22 cellular contexts compared by ENCODE assay signal in genomic region chr6:20338160-20338559, GRCh38.
DNase-seq lines count a peak whose midpoint lies in the region; ATAC-seq and TF ChIP-seq lines count a peak whose summit lies in the region.
"Had no signal": no experiment of that assay in that cellular context is flagged by ENCODE, and none has a peak within 500 bp of the region (broad histone marks: within the 10 kb centered on the region; RNA-seq: fewer than 3 reads in every experiment).

No MANE protein-coding gene starts in this region.

- intact Hi-C loops in IMR-90 (cut with micrococcal nuclease), result no loop called here

- peak overlapping the region; percentile 36; the same call in 1 of the 2 replicates for H3K4me2 ChIP-seq in IMR-90 (ENCODE audit: low read depth, low read length)
- H3K4me2 ChIP-seq: PC-9 had no signal

- no peak for TF ChIP-seq RAD21 in IMR-90 (IDR thresholded peaks at IDR 0.05; ENCODE audit: low read length)

- peak; percentile 62 for ATAC-seq in IMR-90 (ENCODE audit: low read depth)
- ATAC-seq in GM18907 (IDR thresholded peaks at IDR 0.05; ENCODE audit: unreplicated experiment), result no peak
- ATAC-seq in GM18517 (IDR thresholded peaks at IDR 0.05; ENCODE audit: unreplicated experiment), result no peak
- no peak for ATAC-seq in HG03520 (IDR thresholded peaks at IDR 0.05; ENCODE audit: unreplicated experiment)
- ATAC-seq in upper lobe of left lung (ENCODE audit: low FRiP score in 2 of 2), result no peak

- H3K18ac ChIP-seq in IMR-90 (ENCODE audit: low read depth, low read length), result no peak overlapping the region

- no peak overlapping the region; the same call in 1 of the 2 replicates for H2AK5ac ChIP-seq in IMR-90 (ENCODE audit: low read depth, low read length)

- no peak overlapping the region for H2BK15ac ChIP-seq in IMR-90 (ENCODE audit: low read depth, low read length)

- no peaks in the 10 kb centered on the region; a peak in 1 of 4 replicates for H3K79me1 ChIP-seq in IMR-90 (ENCODE audit: low read depth in 1 of 2, low read length in 2 of 2)

- H3K4me3 ChIP-seq in IMR-90 (ENCODE audit: insufficient read depth, low read depth, low read length) (no peak overlapping the region), choroid plexus epithelial cell (ENCODE audit: low read depth, low read length) (no peak overlapping the region), kidney epithelial cell (ENCODE audit: low read depth, low read length) (no peak overlapping the region), upper lobe of left lung (no peak overlapping the region)
- H3K4me3 ChIP-seq: HAP-1, PC-9, SK-N-MC had no signal

- no peak overlapping the region for H2AFZ ChIP-seq in IMR-90 (replicated peaks; ENCODE audit: low read length, poor library complexity)
- H2AFZ ChIP-seq: PC-9 had no signal

- H4K91ac ChIP-seq in IMR-90 (ENCODE audit: insufficient read depth, low read depth, low read length), result no peak overlapping the region

- CTCF ChIA-PET in IMR-90 (lab: Yijun Ruan, JAX), result no interaction called here

- in situ Hi-C loops in IMR-90 (cut with MboI; ENCODE audit: low sequenced_read_pairs), result no loop called here

- POLR2A ChIA-PET in IMR-90 (lab: Charles Lee; ENCODE audit: unreplicated experiment), result no interaction called here

- H2AK9ac ChIP-seq in IMR-90 (replicated peaks; ENCODE audit: low read depth, low read length, poor library complexity), result no peak overlapping the region

- no peak for TF ChIP-seq EP300 in upper lobe of left lung (IDR thresholded peaks at IDR 0.05)

- no peaks in the 10 kb centered on the region for H3K36me3 ChIP-seq in IMR-90 (ENCODE audit: control insufficient read depth, insufficient read depth, low read length)
- no peaks in the 10 kb centered on the region for H3K36me3 ChIP-seq in kidney epithelial cell (ENCODE audit: control insufficient read depth, insufficient read depth, low read length)
- H3K36me3 ChIP-seq in upper lobe of left lung, result no peaks in the 10 kb centered on the region
- H3K36me3 ChIP-seq: HAP-1 had no signal

- H2BK120ac ChIP-seq in IMR-90 (ENCODE audit: low read depth, low read length), result no peak overlapping the region

- H4K8ac ChIP-seq in IMR-90 (ENCODE audit: low read depth in 2 of 2, low read length in 2 of 2), result no peak overlapping the region

- no peak overlapping the region for H3K14ac ChIP-seq in IMR-90 (replicated peaks; ENCODE audit: low read depth, low read length)

- H3K27me3 ChIP-seq in IMR-90 (ENCODE audit: control insufficient read depth, insufficient read depth, low read length) (peaks cover 22% of the 10 kb centered on the region), kidney epithelial cell (ENCODE audit: control insufficient read depth, insufficient read depth, low read length) (peaks cover 4% of the 10 kb centered on the region), upper lobe of left lung (no peaks in the 10 kb centered on the region)

- peaks cover 3% of the 10 kb centered on the region; the same call in 1 of the 2 replicates for H3K9me1 ChIP-seq in IMR-90 (ENCODE audit: insufficient read depth, low read length)

- BruUV-seq in IMR-90 (replicated peaks; lab: Mats Ljungman, UMichigan), result no TSS peak

- H3K9me3 ChIP-seq in IMR-90 (ENCODE audit: control insufficient read depth, insufficient read depth, low read length) (no peaks in the 10 kb centered on the region), upper lobe of left lung (no peaks in the 10 kb centered on the region)
- H3K9me3 ChIP-seq: HAP-1 had no signal

- H3K23ac ChIP-seq in IMR-90 (ENCODE audit: low read depth, low read length), result no peak overlapping the region

- TF ChIP-seq CTCF in IMR-90 (conservative IDR thresholded peaks at IDR 0.05; ENCODE audit: low read depth, low read length), result no peak
- TF ChIP-seq CTCF in choroid plexus epithelial cell (conservative IDR thresholded peaks at IDR 0.05; ENCODE audit: low read depth, low read length), result no peak
- TF ChIP-seq CTCF in kidney epithelial cell (IDR thresholded peaks at IDR 0.05; ENCODE audit: insufficient read depth, low read length, poor library complexity, severe bottlenecking), result no peak
- no peak for TF ChIP-seq CTCF in upper lobe of left lung (IDR thresholded peaks at IDR 0.05)

- WGBS in IMR-90 (ENCODE audit: extremely low coverage in 2 of 2, insufficient read length in 1 of 2), 2 experiments, result no CpG with 5 or more reads among the region's 2 CpGs
- 92% methylated on average over 2 of the region's 2 CpGs for WGBS in upper lobe of left lung, 2 donors

- no peak overlapping the region for H4K5ac ChIP-seq in IMR-90 (ENCODE audit: low read depth, low read length)

- H2BK5ac ChIP-seq in IMR-90 (ENCODE audit: low read depth, low read length, poor library complexity, severe bottlenecking), result no peak overlapping the region

- H2BK20ac ChIP-seq in IMR-90 (ENCODE audit: low read depth, low read length), result no peak overlapping the region; the same call in 1 of the 2 replicates

- no peak overlapping the region for H3K56ac ChIP-seq in IMR-90 (ENCODE audit: extremely low read depth, insufficient read depth, low read length)

- no peak overlapping the region for H3K9ac ChIP-seq in IMR-90 (ENCODE audit: low read depth, low read length)

- H4K20me1 ChIP-seq in IMR-90 (ENCODE audit: insufficient read depth, low read length), result no peaks in the 10 kb centered on the region

- dilution Hi-C loops in IMR-90 (cut with HindIII; ENCODE audit: low sequenced_read_pairs, unreplicated experiment), result no loop called here

- no peak overlapping the region for H3K4ac ChIP-seq in IMR-90 (ENCODE audit: low read depth, low read length)

- peaks cover 2% of the 10 kb centered on the region; the same call in 1 of the 2 replicates for H3K4me1 ChIP-seq in IMR-90 (ENCODE audit: control insufficient read depth, insufficient read depth, low read length)
- H3K4me1 ChIP-seq in upper lobe of left lung, result no peaks in the 10 kb centered on the region
- H3K4me1 ChIP-seq: HAP-1 had no signal

- TF ChIP-seq POLR2A in IMR-90 (IDR thresholded peaks at IDR 0.05; ENCODE audit: low read depth, low read length) (no peak), upper lobe of left lung (IDR thresholded peaks at IDR 0.05) (no peak)

- DNase-seq in EL (peak; percentile 25), IMR-90 (peak; percentile 35), choroid plexus epithelial cell (ENCODE audit: low read depth) (peak; percentile 11), kidney epithelial cell (ENCODE audit: low read depth) (peak; percentile 21), upper lobe of left lung (no peak)
- DNase-seq: CD8-positive, alpha-beta memory T cell; Karpas-422; MM.1S; NCI-H1048; NCI-H1436; NCI-H1930; NCI-H510A; NCI-H748 treated with DMSO at 0.1 percent for 48 hours; PC-9; RPMI8226; SHP77 had no signal

- no peak overlapping the region for H3K27ac ChIP-seq in IMR-90 (ENCODE audit: insufficient read depth, low read length)
- H3K27ac ChIP-seq in upper lobe of left lung, result no peak overlapping the region
- H3K27ac ChIP-seq: C4-2B, PC-9, SK-N-MC had no signal

TF ChIP-seq in IMR-90, 13 proteins besides CTCF, POLR2A, EP300 and RAD21:
- no peak for TF ChIP-seq MAZ (IDR thresholded peaks at IDR 0.05; ENCODE audit: borderline replicate concordance, low read depth, low read length)
- TF ChIP-seq FOS (IDR thresholded peaks at IDR 0.05; ENCODE audit: low read depth, low read length), result no peak
- TF ChIP-seq CEBPB (IDR thresholded peaks at IDR 0.05; ENCODE audit: low read depth, low read length), result no peak
- no peak for TF ChIP-seq RCOR1 (IDR thresholded peaks at IDR 0.05; ENCODE audit: insufficient replicate concordance, low read length)
- no peak for TF ChIP-seq USF2 (IDR thresholded peaks at IDR 0.05; ENCODE audit: low read depth, low read length)
- TF ChIP-seq RFX5 (IDR thresholded peaks at IDR 0.05; ENCODE audit: low read depth, low read length), result no peak
- no peak for TF ChIP-seq BHLHE40 (IDR thresholded peaks at IDR 0.05; ENCODE audit: low read depth, low read length)
- TF ChIP-seq CHD1 (IDR thresholded peaks at IDR 0.05; ENCODE audit: low read depth, low read length), result no peak
- no peak for TF ChIP-seq SMC3 (IDR thresholded peaks at IDR 0.05; ENCODE audit: low read depth, low read length)
- TF ChIP-seq MXI1 (IDR thresholded peaks at IDR 0.05; ENCODE audit: borderline replicate concordance, low read depth, low read length), result no peak
- TF ChIP-seq ELK1 (IDR thresholded peaks at IDR 0.05; ENCODE audit: borderline replicate concordance, low read depth, low read length), result no peak
- no peak for TF ChIP-seq MAFK (IDR thresholded peaks at IDR 0.05; ENCODE audit: low read depth, low read length)
TF ChIP-seq in IMR-90: peak in this region for 0.

Comparison
In these comparisons a context has a peak if more than half of its experiments do, and no peak if none do; other contexts are left out.
1. DNase-seq: peak in EL (single experiment), IMR-90 (single experiment), choroid plexus epithelial cell (single experiment) and kidney epithelial cell (single experiment); none in upper lobe of left lung (0 of 2).